Comparison of ENCODE assay signal across 23 cellular contexts in genomic region chr11:39786682-39787081, GRCh38.
"Had no signal": no experiment of that assay in that cellular context is flagged by ENCODE, and none has a peak within 500 bp of the region (broad histone marks: within the 10 kb centered on the region; RNA-seq: fewer than 3 reads in every experiment).

No MANE protein-coding gene starts in this region.

- H3K4me1 Mint-ChIP-seq: IgD-negative memory B cell had no signal

- H3K4me3 Mint-ChIP-seq: IgD-negative memory B cell had no signal

- H3K36me3 ChIP-seq: SJSA1 had no signal

- H3K4me2 ChIP-seq: KMS-11 had no signal

- H3K27me3 Mint-ChIP-seq: IgD-negative memory B cell had no signal

- DNase-seq: Kasumi-1, MM.1S, NCI-H1092 treated with DMSO at 0.1 percent for 48 hours, NCI-H1436, NCI-H187, NCI-H2029, NCI-H2081 treated with DMSO at 0.1 percent for 48 hours, NCI-H2171, NCI-H226, NCI-H446, NCI-H510A, NCI-H524 treated with DMSO at 0.1 percent for 48 hours, NCI-H69, NCI-H774, Right ventricle myocardium superior, RPMI8226, SIG-M5 had no signal

- H3K4me3 ChIP-seq: K562, SJSA1, SK-N-MC had no signal

- H3K27ac Mint-ChIP-seq: IgD-negative memory B cell had no signal

- H3K9ac ChIP-seq: KMS-11 had no signal

- H3K27me3 ChIP-seq: SJSA1 had no signal

- H3K36me3 Mint-ChIP-seq: IgD-negative memory B cell had no signal

- ATAC-seq: K562 had no signal

- H3K27ac ChIP-seq: HL-60, KMS-11, SJSA1, SK-N-MC had no signal

- H3K4me1 ChIP-seq: SJSA1 had no signal
